7 cellular contexts compared by ENCODE assay signal in the genomic region with DNA sequence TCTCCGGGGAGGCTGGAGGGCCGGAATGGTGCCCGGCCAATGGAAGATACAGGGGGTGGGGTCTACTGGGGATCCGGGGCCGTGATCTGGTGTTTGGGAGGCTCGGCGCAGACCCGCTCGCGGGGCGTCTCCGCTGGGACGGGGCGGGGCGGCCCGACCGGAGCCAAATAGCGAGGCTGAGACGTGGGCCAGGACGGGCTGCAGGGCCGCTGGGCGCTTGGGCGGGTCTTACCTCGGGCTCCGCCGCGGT. TPM values are rescaled to one million over a fixed set of nuclear protein-coding genes. Genes with fewer than 3 reads are reported as not detected.
A peak's percentile ranks its signal among the peaks of the same experiment; 100 is the strongest.
DNase-seq lines count a peak whose midpoint lies in the region; ATAC-seq and TF ChIP-seq lines count a peak whose summit lies in the region.

No MANE protein-coding gene starts in this region.

- H3K9me3 ChIP-seq in esophagus (ENCODE audit: control insufficient read depth in 2 of 2, insufficient read depth in 1 of 2, low read depth in 1 of 2, low read length in 1 of 2): no peaks in the 10 kb centered on the region

- intact Hi-C loops in natural killer cell (cut with micrococcal nuclease): loop anchor here (1.0 to 5.0 kb wide), 2 partner anchors 155 to 665 kb away; partner anchors contain the start of genes ADPGK and PARP6

- H3K9me3 Mint-ChIP-seq in natural killer cell: no peaks in the 10 kb centered on the region

- no peak for TF ChIP-seq CTCF in natural killer cell (IDR thresholded peaks at IDR 0.05)

- H3K27ac ChIP-seq in esophagus (ENCODE audit: low read depth in 2 of 2, low read length in 1 of 2) (peak overlapping the region; percentile 93 to 96), substantia nigra (ENCODE audit: low read depth, low read length, poor library complexity, severe bottlenecking) (peak overlapping the region; percentile 90)

- ATAC-seq in GM18867 (IDR thresholded peaks at IDR 0.05; ENCODE audit: unreplicated experiment) (peak; percentile 64), HG02943 (IDR thresholded peaks at IDR 0.05; ENCODE audit: low read depth, unreplicated experiment) (peak; percentile 39), natural killer cell (peak; percentile 24 to 40 (median 28))

- H3K27me3 ChIP-seq in esophagus (ENCODE audit: control insufficient read depth in 1 of 2, insufficient read depth in 2 of 2, low read length in 2 of 2): no peaks in the 10 kb centered on the region

- no peaks in the 10 kb centered on the region for H3K27me3 Mint-ChIP-seq in natural killer cell (ENCODE audit: low read depth in 2 of 2)

- no peaks in the 10 kb centered on the region for H3K4me1 ChIP-seq in esophagus (ENCODE audit: control insufficient read depth in 2 of 2, insufficient read depth in 2 of 2, low read length in 1 of 2)

- H3K36me3 Mint-ChIP-seq in natural killer cell: no peaks in the 10 kb centered on the region

- peak overlapping the region; percentile 65 to 99 for H3K4me3 ChIP-seq in esophagus (ENCODE audit: low read depth in 1 of 2, low read length in 2 of 2)

- peak overlapping the region; percentile 90 for H3K4me3 Mint-ChIP-seq in natural killer cell

- DNase-seq in NOMO-1 treated with dmso at 0.1 percent for 144 hours (lab: John Stamatoyannopoulos, UW; ENCODE audit: unreplicated experiment): peak; percentile 30
- peak; percentile 73 for DNase-seq in activated T-cell treated with anti-CD3 and anti-CD28 coated beads for 48 hours (ENCODE audit: low read depth)
- DNase-seq in natural killer cell: no peak
- peak in 16 of 49 donors; percentile 22 to 93 (median 55) for DNase-seq in substantia nigra (lab: John Stamatoyannopoulos, UW)

- H3K4me1 Mint-ChIP-seq in natural killer cell: peaks cover 26 to 32% of the 10 kb centered on the region in 2 donors

- no peaks in the 10 kb centered on the region for H3K36me3 ChIP-seq in esophagus (ENCODE audit: control insufficient read depth in 2 of 2, insufficient read depth in 2 of 2, low read length in 1 of 2)

- peak overlapping the region; percentile 65 to 96 for H3K27ac Mint-ChIP-seq in natural killer cell

- 0 to 1% methylated on average over 13 to 27 of the region's 27 CpGs for WGBS in esophagus, 2 donors

RNA-seq across cellular contexts. Expression of gene MYO9A, which starts 0.6 kb away (rescaled TPM):
- polyA plus RNA-seq in esophagus: 1 to 10 TPM; 2.6 to 4.3 TPM
- total RNA-seq in natural killer cell: 10 to 100 TPM; 36.3 to 40.4 (median 37.3) TPM

RNA-seq across cellular contexts. Expression of gene SENP8, which starts 0.8 kb away (rescaled TPM):
- 1 to 10 TPM in 1 of 2 donors, under 1 TPM in 1; 0.86 to 1.3 TPM for polyA plus RNA-seq in esophagus
- total RNA-seq in natural killer cell: under 1 TPM; 0.27 to 0.45 (median 0.28) TPM
